In the genomic region with DNA sequence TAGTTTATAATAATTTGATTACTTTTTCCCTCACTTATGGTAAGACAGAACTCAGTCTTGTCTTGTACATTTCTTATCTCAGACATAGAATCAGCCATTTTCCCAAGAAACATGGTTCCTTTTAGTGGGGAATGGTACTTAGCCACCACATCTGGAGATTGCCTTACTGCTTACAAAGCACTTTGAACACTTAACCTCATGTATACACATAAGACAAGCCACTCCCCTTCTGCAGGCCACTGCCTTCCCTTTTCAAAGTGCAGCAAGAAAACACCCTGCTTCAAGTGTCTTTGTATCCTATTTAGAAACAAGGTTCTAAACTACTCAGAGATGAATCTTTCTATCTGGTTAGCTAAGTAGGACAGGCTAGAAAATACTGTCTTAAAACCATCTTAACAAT, we compare ENCODE assay signal across 18 cellular contexts.
DNase-seq lines count a peak whose midpoint lies in the region; ATAC-seq and TF ChIP-seq lines count a peak whose summit lies in the region.
"Had no signal": no experiment of that assay in that cellular context is flagged by ENCODE, and none has a peak within 500 bp of the region (broad histone marks: within the 10 kb centered on the region; RNA-seq: fewer than 3 reads in every experiment).

No MANE protein-coding gene starts in this region.

- peaks cover 71% of the 10 kb centered on the region for H3K4me1 Mint-ChIP-seq in neural progenitor cell
- peaks cover under 1% of the 10 kb centered on the region for H3K4me1 Mint-ChIP-seq in glutamatergic neuron (ENCODE audit: low read depth, unreplicated experiment)
- H3K4me1 Mint-ChIP-seq: memory B cell had no signal

- H3K4me3 ChIP-seq in SJCRH30 (no peak overlapping the region), neural progenitor cell (no peak overlapping the region)
- H3K4me3 ChIP-seq: gastroesophageal sphincter, thoracic aorta had no signal

- H3K36me3 ChIP-seq in SJCRH30 (no peaks in the 10 kb centered on the region), neural progenitor cell (no peaks in the 10 kb centered on the region)
- H3K36me3 ChIP-seq: gastroesophageal sphincter, thoracic aorta had no signal

- H2AFZ ChIP-seq in neural progenitor cell (replicated peaks), result no peak overlapping the region

- TF ChIP-seq CTCF in neural progenitor cell (IDR thresholded peaks at IDR 0.05) (no peak), glutamatergic neuron (IDR thresholded peaks at IDR 0.05; ENCODE audit: partially characterized antibody, unreplicated experiment) (no peak)

- peaks cover 6% of the 10 kb centered on the region for H3F3A ChIP-seq in neural progenitor cell (ENCODE audit: low read depth)

- H3K9ac ChIP-seq in neural progenitor cell, result no peak overlapping the region

- H3K27ac ChIP-seq in SJCRH30 (peak overlapping the region; percentile 47), neural progenitor cell (no peak overlapping the region)
- H3K27ac ChIP-seq: thoracic aorta had no signal

- H4K20me1 ChIP-seq in neural progenitor cell (ENCODE audit: low read depth), result no peaks in the 10 kb centered on the region

- DNase-seq in HCEC 1CT, result peak; percentile 57
- DNase-seq in SJCRH30, result peak in 1 of 2 experiments; percentile 42
- DNase-seq in fibroblast of gingiva (ENCODE audit: low read depth), result peak; percentile 5
- peak; percentile 25 for DNase-seq in neural progenitor cell (ENCODE audit: low spot score)
- DNase-seq in DMS 273 (lab: John Stamatoyannopoulos, UW; ENCODE audit: unreplicated experiment), result no peak
- DNase-seq in ecto neural progenitor cell (ENCODE audit: low spot score), result no peak
- DNase-seq in glutamatergic neuron, result no peak
- DNase-seq: activated naive CD4-positive, alpha-beta T cell treated with anti-CD3 and anti-CD28 coated beads for 36 hours; C1 segment of cervical spinal cord; effector memory CD8-positive, alpha-beta T cell; H9; right cardiac atrium; stimulated activated CD4-positive, alpha-beta T cell treated with anti-CD3 and anti-CD28 coated beads, Interleukin-2, amount 100 ng/mL, for 48 hours had no signal

- H3K36me3 Mint-ChIP-seq in neural progenitor cell (peaks cover 2% of the 10 kb centered on the region), glutamatergic neuron (ENCODE audit: unreplicated experiment) (no peaks in the 10 kb centered on the region)

- peak overlapping the region; percentile 42 for H3K4me2 ChIP-seq in neural progenitor cell

- H3K9me3 Mint-ChIP-seq in neural progenitor cell (no peaks in the 10 kb centered on the region), glutamatergic neuron (ENCODE audit: unreplicated experiment) (no peaks in the 10 kb centered on the region)
- H3K9me3 Mint-ChIP-seq: activated naive CD4-positive, alpha-beta T cell treated with anti-CD3 and anti-CD28 coated beads for 36 hours; effector memory CD8-positive, alpha-beta T cell; H9; memory B cell had no signal

- H3K79me2 ChIP-seq in neural progenitor cell (ENCODE audit: low read depth), result no peaks in the 10 kb centered on the region

- H3K27me3 ChIP-seq in SJCRH30, result no peaks in the 10 kb centered on the region
- H3K27me3 ChIP-seq in neural progenitor cell, result no peaks in the 10 kb centered on the region
- H3K27me3 ChIP-seq: gastroesophageal sphincter had no signal

- H3K27me3 Mint-ChIP-seq in neural progenitor cell (ENCODE audit: insufficient read depth, low read depth), result no peaks in the 10 kb centered on the region
- H3K27me3 Mint-ChIP-seq in glutamatergic neuron (ENCODE audit: unreplicated experiment), result no peaks in the 10 kb centered on the region
- H3K27me3 Mint-ChIP-seq: effector memory CD8-positive, alpha-beta T cell; memory B cell had no signal

- no peak overlapping the region for H3K27ac Mint-ChIP-seq in neural progenitor cell
- no peak overlapping the region for H3K27ac Mint-ChIP-seq in glutamatergic neuron (ENCODE audit: unreplicated experiment)
- H3K27ac Mint-ChIP-seq: activated naive CD4-positive, alpha-beta T cell treated with anti-CD3 and anti-CD28 coated beads for 36 hours; effector memory CD8-positive, alpha-beta T cell; H9; memory B cell had no signal

- H3K4me1 ChIP-seq in SJCRH30 (peaks cover 52% of the 10 kb centered on the region), neural progenitor cell (peaks cover 48% of the 10 kb centered on the region)

- H3K4me3 Mint-ChIP-seq in neural progenitor cell (no peak overlapping the region), glutamatergic neuron (ENCODE audit: unreplicated experiment) (no peak overlapping the region)
- H3K4me3 Mint-ChIP-seq: activated naive CD4-positive, alpha-beta T cell treated with anti-CD3 and anti-CD28 coated beads for 36 hours; effector memory CD8-positive, alpha-beta T cell; H9; memory B cell had no signal

- H3K9me3 ChIP-seq in SJCRH30 (replicated peaks) (no peaks in the 10 kb centered on the region), neural progenitor cell (ENCODE audit: low read depth) (no peaks in the 10 kb centered on the region)
- H3K9me3 ChIP-seq: gastroesophageal sphincter, thoracic aorta had no signal

- no peak for ATAC-seq in GM18511 (IDR thresholded peaks at IDR 0.05; ENCODE audit: unreplicated experiment)
- ATAC-seq: effector memory CD8-positive, alpha-beta T cell; gastroesophageal sphincter; Right ventricle myocardium inferior had no signal

Comparison
In these comparisons a context has a peak if more than half of its experiments do, and no peak if none do; other contexts are left out.
1. DNase-seq: peak in HCEC 1CT (single experiment), fibroblast of gingiva (single experiment) and neural progenitor cell (single experiment); none in DMS 273 (single experiment), ecto neural progenitor cell (single experiment) and glutamatergic neuron (single experiment).